8 cellular contexts compared by ENCODE assay signal in the genomic region with DNA sequence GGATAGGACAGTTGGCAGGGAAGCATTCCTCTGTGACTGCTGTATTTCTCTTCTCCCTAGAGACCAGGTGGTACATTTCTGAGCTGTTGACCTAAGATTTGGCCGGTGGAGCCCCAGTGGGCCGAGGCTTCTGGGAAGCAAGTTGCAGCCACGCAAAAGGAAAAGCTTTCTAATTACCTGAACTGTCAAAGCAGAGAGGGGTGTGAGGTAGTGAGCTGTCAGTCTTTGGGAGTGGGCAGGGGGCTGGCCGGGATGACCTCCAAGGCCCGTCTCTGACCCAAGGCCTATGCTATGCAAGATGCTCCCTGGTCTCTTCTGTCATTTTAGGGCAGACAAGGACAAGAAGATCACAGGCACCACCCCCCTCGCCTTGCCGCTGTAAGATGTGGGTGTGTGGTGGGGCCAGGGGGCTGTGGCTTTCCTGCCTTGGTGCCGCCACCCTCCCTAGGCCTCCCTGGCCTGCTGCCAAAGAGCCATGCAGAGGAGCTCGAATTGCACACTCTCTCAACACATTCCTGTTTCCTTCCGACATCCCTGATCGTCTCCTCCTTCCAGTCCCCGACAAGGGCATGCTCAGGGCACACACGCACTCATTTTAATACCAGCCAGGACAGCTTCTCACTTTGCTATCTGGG. TPM values are rescaled to one million over a fixed set of nuclear protein-coding genes. Genes with fewer than 3 reads are reported as not detected.
A peak's percentile ranks its signal among the peaks of the same experiment; 100 is the strongest.
DNase-seq lines count a peak whose midpoint lies in the region; ATAC-seq and TF ChIP-seq lines count a peak whose summit lies in the region.
"Had no signal": no experiment of that assay in that cellular context is flagged by ENCODE, and none has a peak within 500 bp of the region (broad histone marks: within the 10 kb centered on the region; RNA-seq: fewer than 3 reads in every experiment).

No MANE protein-coding gene starts in this region.

- H3K27ac ChIP-seq in HCT116 (ENCODE audit: low read depth, low read length) (no peak overlapping the region), Panc1 (ENCODE audit: low read length) (peak overlapping the region; percentile 93), lower lobe of right lung (no peak overlapping the region)

- H3K4me1 ChIP-seq in HCT116 (ENCODE audit: control insufficient read depth in 1 of 2, insufficient read depth in 2 of 2, low read length in 2 of 2) (peaks cover 23 to 63% of the 10 kb centered on the region in 2 experiments), Panc1 (ENCODE audit: control insufficient read depth, insufficient read depth, low read length) (peaks cover 44% of the 10 kb centered on the region), lower lobe of right lung (peaks cover 21% of the 10 kb centered on the region)

- H3K36me3 ChIP-seq in HCT116 (ENCODE audit: control insufficient read depth in 1 of 2, insufficient read depth in 2 of 2, low read length in 2 of 2): no peaks in the 10 kb centered on the region
- no peaks in the 10 kb centered on the region for H3K36me3 ChIP-seq in Panc1 (ENCODE audit: control insufficient read depth, insufficient read depth, low read length)
- H3K36me3 ChIP-seq in lower lobe of right lung: no peaks in the 10 kb centered on the region

- no peak overlapping the region for H3K9ac ChIP-seq in HCT116 (ENCODE audit: low read length)

- no peak for TF ChIP-seq RAD21 in HCT116 (IDR thresholded peaks at IDR 0.05; ENCODE audit: low read depth)

- no peak for DNase-seq in HCT116 (ENCODE audit: low read depth, low spot score)
- no peak for DNase-seq in Panc1 (ENCODE audit: low read depth, low spot score)
- DNase-seq in activated naive CD4-positive, alpha-beta T cell (lab: John Stamatoyannopoulos, UW): peak in 3 of 4 experiments; percentile 9 to 60 (median 59)
- DNase-seq in lower lobe of right lung: peak; percentile 64
- peak; percentile 31 for DNase-seq in stimulated activated CD8-positive, alpha-beta memory T cell treated with anti-CD3 and anti-CD28 coated beads, Interleukin-7, amount 100 ng/mL, for 24 hours (ENCODE audit: low read depth)
- DNase-seq in HCEC 1CT: no peak

- BruUV-seq in HCT116 (replicated peaks; lab: Mats Ljungman, UMichigan) (no TSS peak), Panc1 (replicated peaks; lab: Mats Ljungman, UMichigan) (no TSS peak)

- no peaks in the 10 kb centered on the region for H4K20me1 ChIP-seq in HCT116 (ENCODE audit: insufficient read depth)

- no peaks in the 10 kb centered on the region for H3K9me2 ChIP-seq in HCT116 (ENCODE audit: insufficient read depth)

- no peak for TF ChIP-seq POLR2A in HCT116 (IDR thresholded peaks at IDR 0.05; ENCODE audit: borderline replicate concordance, extremely low read depth, insufficient read depth, insufficient read length)

- POLR2A ChIA-PET in HCT116 (lab: Charles Lee): no interaction called here
- POLR2A ChIA-PET in Panc1 (lab: Charles Lee): interaction anchor here (1.4 kb wide), 1 partner anchor 20 kb away, joined by 3 read pairs; no protein-coding TSS in a partner anchor

- H3K9me3 ChIP-seq in HCT116 (ENCODE audit: control insufficient read depth in 1 of 2, insufficient read depth in 1 of 2, low read depth in 1 of 2, low read length in 2 of 2) (no peaks in the 10 kb centered on the region), Panc1 (ENCODE audit: control insufficient read depth, insufficient read depth, low read depth, low read length) (no peaks in the 10 kb centered on the region), lower lobe of right lung (no peaks in the 10 kb centered on the region)

- TF ChIP-seq CTCF in HCT116 (IDR thresholded peaks at IDR 0.05 in 2 of 3, conservative IDR thresholded peaks at IDR 0.05 in 1 of 3; ENCODE audit: borderline replicate concordance in 1 of 3, insufficient read depth in 1 of 3, low read depth in 2 of 3, low read length in 2 of 3) (no peak), Panc1 (IDR thresholded peaks at IDR 0.05) (no peak), lower lobe of right lung (IDR thresholded peaks at IDR 0.05) (no peak)

- H3K4me3 ChIP-seq in HCT116 (replicated peaks in 1 of 2; ENCODE audit: low read depth in 1 of 2, low read length in 2 of 2) (no peak overlapping the region), Panc1 (ENCODE audit: low read depth in 2 of 2, low read length in 2 of 2) (no peak overlapping the region), lower lobe of right lung (no peak overlapping the region)

- RAD21 ChIA-PET in HCT116 (lab: Charles Lee; ENCODE audit: low non-redundant PET in 1 of 2, low total read pairs in 2 of 2, uncharacterized antibody in 2 of 2, unreplicated experiment in 2 of 2): no interaction called here

- no peaks in the 10 kb centered on the region for H3K79me2 ChIP-seq in HCT116 (ENCODE audit: insufficient read depth, low read length)

- in situ Hi-C loops in Panc1 (cut with HindIII; ENCODE audit: low pct_unique_long_range_greater_than_20kb, low sequenced_read_pairs): no loop called here

- H3K27me3 ChIP-seq in HCT116 (ENCODE audit: insufficient read depth, low read length) (peaks cover 3% of the 10 kb centered on the region; the same call in 1 of the 2 replicates), Panc1 (ENCODE audit: control insufficient read depth, insufficient read depth, low read length) (no peaks in the 10 kb centered on the region), lower lobe of right lung (ENCODE audit: low read depth) (peaks cover 41% of the 10 kb centered on the region)

- no peak overlapping the region for H2AFZ ChIP-seq in HCT116 (ENCODE audit: low read depth, low read length, poor library complexity, severe bottlenecking)

- intact Hi-C loops in HCT116 (cut with micrococcal nuclease) (no loop called here), Panc1 (cut with micrococcal nuclease; ENCODE audit: unreplicated experiment) (no loop called here), lower lobe of right lung (cut with DNase I) (no loop called here)

- H3K4me2 ChIP-seq in HCT116 (ENCODE audit: low read length): peak overlapping the region; percentile 8; the same call in 1 of the 2 replicates

- ATAC-seq in HCT116 (no peak), Panc1 (no peak), lower lobe of right lung (peak; percentile 12 to 37), HG03457 (IDR thresholded peaks at IDR 0.05; ENCODE audit: unreplicated experiment) (no peak)

- CTCF ChIA-PET in HCT116 (lab: Charles Lee) (no interaction called here), Panc1 (lab: Charles Lee) (no interaction called here)

TF ChIP-seq in HCT116, 20 proteins besides CTCF, POLR2A, EP300 and RAD21:
- TF ChIP-seq, protein P1, sequence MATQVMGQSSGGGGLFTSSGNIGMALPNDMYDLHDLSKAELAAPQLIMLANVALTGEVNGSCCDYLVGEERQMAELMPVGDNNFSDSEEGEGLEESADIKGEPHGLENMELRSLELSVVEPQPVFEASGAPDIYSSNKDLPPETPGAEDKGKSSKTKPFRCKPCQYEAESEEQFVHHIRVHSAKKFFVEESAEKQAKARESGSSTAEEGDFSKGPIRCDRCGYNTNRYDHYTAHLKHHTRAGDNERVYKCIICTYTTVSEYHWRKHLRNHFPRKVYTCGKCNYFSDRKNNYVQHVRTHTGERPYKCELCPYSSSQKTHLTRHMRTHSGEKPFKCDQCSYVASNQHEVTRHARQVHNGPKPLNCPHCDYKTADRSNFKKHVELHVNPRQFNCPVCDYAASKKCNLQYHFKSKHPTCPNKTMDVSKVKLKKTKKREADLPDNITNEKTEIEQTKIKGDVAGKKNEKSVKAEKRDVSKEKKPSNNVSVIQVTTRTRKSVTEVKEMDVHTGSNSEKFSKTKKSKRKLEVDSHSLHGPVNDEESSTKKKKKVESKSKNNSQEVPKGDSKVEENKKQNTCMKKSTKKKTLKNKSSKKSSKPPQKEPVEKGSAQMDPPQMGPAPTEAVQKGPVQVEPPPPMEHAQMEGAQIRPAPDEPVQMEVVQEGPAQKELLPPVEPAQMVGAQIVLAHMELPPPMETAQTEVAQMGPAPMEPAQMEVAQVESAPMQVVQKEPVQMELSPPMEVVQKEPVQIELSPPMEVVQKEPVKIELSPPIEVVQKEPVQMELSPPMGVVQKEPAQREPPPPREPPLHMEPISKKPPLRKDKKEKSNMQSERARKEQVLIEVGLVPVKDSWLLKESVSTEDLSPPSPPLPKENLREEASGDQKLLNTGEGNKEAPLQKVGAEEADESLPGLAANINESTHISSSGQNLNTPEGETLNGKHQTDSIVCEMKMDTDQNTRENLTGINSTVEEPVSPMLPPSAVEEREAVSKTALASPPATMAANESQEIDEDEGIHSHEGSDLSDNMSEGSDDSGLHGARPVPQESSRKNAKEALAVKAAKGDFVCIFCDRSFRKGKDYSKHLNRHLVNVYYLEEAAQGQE (IDR thresholded peaks at IDR 0.05; ENCODE audit: low read depth): no peak
- no peak for TF ChIP-seq EGR1 (IDR thresholded peaks at IDR 0.05; ENCODE audit: low read depth)
- TF ChIP-seq FOSL1 (IDR thresholded peaks at IDR 0.05; ENCODE audit: low read depth): no peak
TF ChIP-seq in HCT116: peak in this region for 0.

RNA-seq across cellular contexts. Expression of a gene that starts 7.7 kb away (rescaled TPM):
- total RNA-seq in HCT116 (2021; ENCODE audit: unreplicated experiment) (0.37 TPM), Panc1 (2021; ENCODE audit: unreplicated experiment) (2.3 TPM), lower lobe of right lung (not detected)
- polyA plus RNA-seq in HCT116 (2012): 0.05 and 0.08 TPM in 2 replicates
- polyA plus RNA-seq in Panc1 (2012; ENCODE audit: insufficient read length): 2.6 TPM
- total RNA-seq: temporal lobe had no signal

RNA-seq across cellular contexts. Expression of a gene that starts 36.3 kb away (rescaled TPM):
- total RNA-seq in HCT116 (2021; ENCODE audit: unreplicated experiment) (0.93 TPM), Panc1 (2021; ENCODE audit: unreplicated experiment) (3.4 TPM), lower lobe of right lung (not detected)
- 0.52 and 1.3 TPM in 2 replicates for polyA plus RNA-seq in HCT116 (2012)
- 4.4 TPM for polyA plus RNA-seq in Panc1 (2012; ENCODE audit: insufficient read length)
- total RNA-seq: temporal lobe had no signal

Comparison
In these comparisons a context has a peak if more than half of its experiments do, and no peak if none do; other contexts are left out.
1. ATAC-seq: peak in lower lobe of right lung (2 of 2); none in HCT116 (single experiment), Panc1 (single experiment) and HG03457 (single experiment).
2. DNase-seq: peak in activated naive CD4-positive, alpha-beta T cell (3 of 4), lower lobe of right lung (single experiment) and stimulated activated CD8-positive, alpha-beta memory T cell treated with anti-CD3 and anti-CD28 coated beads, Interleukin-7, amount 100 ng/mL, for 24 hours (single experiment); none in HCT116 (single experiment), Panc1 (single experiment) and HCEC 1CT (single experiment).